ENCODE assay signal across 8 cellular contexts in genomic region chr2:221002101-221002500, GRCh38.
"Had no signal": no experiment of that assay in that cellular context is flagged by ENCODE, and none has a peak within 500 bp of the region (broad histone marks: within the 10 kb centered on the region; RNA-seq: fewer than 3 reads in every experiment).

No MANE protein-coding gene starts in this region.

- H3K4me2 ChIP-seq: GM23338, KMS-11 had no signal

- FAIRE-seq: H1, H54, HTR-8/SVneo had no signal

- ATAC-seq: GM23338 had no signal

- H2AFZ ChIP-seq: GM23338 had no signal

- H3K9ac ChIP-seq: KMS-11 had no signal

- H3K27ac ChIP-seq: KMS-11 had no signal

- DNase-seq: H9, HCEC 1CT, KBM-7 had no signal

- H3K4me3 ChIP-seq: GM23338 had no signal
